Comparison of ENCODE assay signal across 14 cellular contexts in the genomic region with DNA sequence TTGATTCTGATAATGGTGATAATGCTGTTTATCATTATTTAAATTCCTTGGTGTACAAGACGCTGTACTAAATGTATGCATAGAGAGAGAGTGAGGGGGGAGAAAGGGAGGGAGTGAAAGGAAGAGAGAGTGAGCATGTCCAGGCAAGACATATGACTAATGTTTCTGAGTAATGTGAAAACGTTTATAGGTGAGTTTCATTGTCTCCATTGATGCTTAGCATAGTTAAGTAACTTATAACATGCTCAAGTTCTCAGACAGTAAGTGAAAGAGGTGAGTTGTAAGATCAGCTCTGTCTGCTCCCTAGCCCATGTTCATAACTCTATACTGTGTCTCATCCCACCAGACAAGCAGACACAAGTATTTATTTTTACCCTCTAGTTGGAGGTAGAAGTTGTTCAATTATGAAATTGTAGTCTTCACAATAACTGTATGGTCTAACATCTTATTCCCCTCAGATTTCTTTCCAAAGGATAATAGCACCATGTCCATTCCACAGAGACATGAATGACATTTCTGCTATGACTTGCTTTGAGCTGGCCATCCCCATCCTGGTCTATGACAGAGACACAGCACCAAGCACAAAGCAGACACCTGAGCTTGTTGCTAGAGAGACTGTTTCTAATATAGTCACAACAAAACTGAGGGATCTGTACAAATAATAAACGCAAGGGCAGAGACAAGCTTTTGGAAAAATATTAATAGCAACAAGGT.
A peak's percentile ranks its signal among the peaks of the same experiment; 100 is the strongest.
DNase-seq lines count a peak whose midpoint lies in the region; ATAC-seq, FAIRE-seq and TF ChIP-seq lines count a peak whose summit lies in the region.
"Had no signal": no experiment of that assay in that cellular context is flagged by ENCODE, and none has a peak within 500 bp of the region (broad histone marks: within the 10 kb centered on the region; RNA-seq: fewer than 3 reads in every experiment).

No MANE protein-coding gene starts in this region.

- TF ChIP-seq CTCF in bronchial epithelial cell (IDR thresholded peaks at IDR 0.05; ENCODE audit: insufficient read depth, low read length, severe bottlenecking) (no peak), esophagus muscularis mucosa (IDR thresholded peaks at IDR 0.05) (no peak)

- 58% methylated on average over 3 of the region's 3 CpGs for WGBS in esophagus muscularis mucosa

- H3K9me3 ChIP-seq in esophagus muscularis mucosa = no peaks in the 10 kb centered on the region

- intact Hi-C loops in esophagus muscularis mucosa (cut with DNase I) = no loop called here

- no peak for TF ChIP-seq POLR2A in esophagus muscularis mucosa (IDR thresholded peaks at IDR 0.05; ENCODE audit: low read depth)

- H3K27ac ChIP-seq in esophagus muscularis mucosa (replicated peaks in 1 of 4) = no peak overlapping the region
- H3K27ac ChIP-seq: coronary artery, GM23248, WERI-Rb-1 had no signal

- TF ChIP-seq EP300 in esophagus muscularis mucosa (IDR thresholded peaks at IDR 0.05) = no peak

- no peak for DNase-seq in GM18507 (ENCODE audit: extremely low spot score, insufficient read length, low read depth)
- DNase-seq in bronchial epithelial cell (ENCODE audit: low read depth) = peak; percentile 99
- no peak for DNase-seq in SKM-1 treated with dmso at 0.1 percent for 144 hours (lab: John Stamatoyannopoulos, UW; ENCODE audit: unreplicated experiment)
- DNase-seq in esophagus muscularis mucosa (ENCODE audit: extremely low spot score) = no peak
- DNase-seq in stimulated activated naive CD4-positive, alpha-beta T cell (lab: John Stamatoyannopoulos, UW) = no peak
- DNase-seq in HTR-8/SVneo (ENCODE audit: insufficient read length, low spot score) = no peak
- DNase-seq: DMS79 treated with DMSO at 0.1 percent for 48 hours, GM23248, Karpas-422, NCI-H2029, WERI-Rb-1 had no signal

- H3K36me3 ChIP-seq in bronchial epithelial cell (ENCODE audit: control insufficient read depth, insufficient read depth, low read length) (no peaks in the 10 kb centered on the region), esophagus muscularis mucosa (no peaks in the 10 kb centered on the region)
- H3K36me3 ChIP-seq: WERI-Rb-1 had no signal

- ATAC-seq in GM19468 (IDR thresholded peaks at IDR 0.05; ENCODE audit: extremely low read depth, unreplicated experiment) (peak; percentile 41), HG03196 (IDR thresholded peaks at IDR 0.05; ENCODE audit: unreplicated experiment) (peak; percentile 88)

- H3K4me3 ChIP-seq in bronchial epithelial cell (ENCODE audit: low read depth, low read length) (no peak overlapping the region), esophagus muscularis mucosa (no peak overlapping the region)
- H3K4me3 ChIP-seq: coronary artery, GM23248 had no signal

- FAIRE-seq in GM18507 (lab: Jason Lieb, UNC) (peak; percentile 60), bronchial epithelial cell (lab: Jason Lieb, UNC) (peak; percentile 64), HTR-8/SVneo (lab: Jason Lieb, UNC) (no peak)

- H3K4me1 ChIP-seq in esophagus muscularis mucosa = no peaks in the 10 kb centered on the region

- H3K27me3 ChIP-seq in bronchial epithelial cell (ENCODE audit: control insufficient read depth, insufficient read depth, low read length) = no peaks in the 10 kb centered on the region
- H3K27me3 ChIP-seq in esophagus muscularis mucosa = no peaks in the 10 kb centered on the region
